ENCODE assay signal across 8 cellular contexts in genomic region chr6:20404641-20405032, GRCh38. TPM values are rescaled to one million over a fixed set of nuclear protein-coding genes. Genes with fewer than 3 reads are reported as not detected.
DNase-seq lines count a peak whose midpoint lies in the region; ATAC-seq and TF ChIP-seq lines count a peak whose summit lies in the region.

No MANE protein-coding gene starts in this region.

- POLR2A ChIA-PET in GM10248 (lab: Yijun Ruan, JAX) = interaction anchor here (0.6 to 1.2 kb wide), 2 partner anchors 85 to 270 kb away, joined by 3 read pairs; no protein-coding TSS in a partner anchor

- intact Hi-C loops in sciatic nerve (cut with DNase I) = no loop called here

- DNase-seq in GM10248 (ENCODE audit: extremely low spot score) = peak; percentile 50
- peak; percentile 67 for DNase-seq in NCI-H1105 (lab: John Stamatoyannopoulos, UW)
- peak; percentile 78 for DNase-seq in SW480 (ENCODE audit: low spot score)
- peak; percentile 77 for DNase-seq in amniotic epithelial cell (ENCODE audit: low read depth)
- peak; percentile 52 for DNase-seq in iPS-NIHi7 (ENCODE audit: extremely low spot score)
- peak; percentile 63 for DNase-seq in stimulated activated CD4-positive, alpha-beta T cell treated with anti-CD3 and anti-CD28 coated beads, Interleukin-2, amount 100 ng/mL, for 4 hours (ENCODE audit: low read depth)
- DNase-seq in sciatic nerve (ENCODE audit: low spot score) = no peak

- TF ChIP-seq CTCF in GM10248 (IDR thresholded peaks at IDR 0.05; ENCODE audit: control extremely low read depth, extremely low read depth, low read depth, missing control alignments) = peak; percentile 50

- peak; percentile 16 for ATAC-seq in HG02588 (IDR thresholded peaks at IDR 0.05; ENCODE audit: unreplicated experiment)
- no peak for ATAC-seq in sciatic nerve

- CTCF ChIA-PET in GM10248 (lab: Yijun Ruan, JAX) = interaction anchor here (0.8 to 3.1 kb wide), 33 partner anchors 9 to 1184 kb away, joined by 3 to 58 read pairs (median 4); partner anchors contain the start of gene CDKAL1

RNA-seq across cellular contexts. Expression of gene E2F3, which starts 3.0 kb away (rescaled TPM):
- total RNA-seq in sciatic nerve = 5.8 TPM
